11 cellular contexts compared by ENCODE assay signal in the genomic region with DNA sequence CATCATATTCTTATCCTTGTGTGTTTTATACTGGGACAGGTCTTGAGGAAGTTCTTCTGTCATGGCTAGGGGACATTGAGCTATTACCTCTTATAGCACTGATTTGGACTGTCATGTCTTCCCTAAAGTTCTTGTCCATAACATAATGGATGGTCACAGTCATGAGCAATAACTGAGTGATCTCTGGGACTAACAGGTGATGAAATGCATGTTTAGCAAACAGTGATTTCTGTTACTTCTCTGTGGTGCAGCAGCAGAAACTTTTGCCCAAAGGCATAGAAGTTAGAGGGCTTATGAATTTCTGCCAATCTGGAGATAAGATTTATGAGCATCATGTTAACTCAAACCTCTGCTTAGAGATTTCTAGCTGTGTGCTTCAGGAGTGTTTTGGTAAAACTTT.
"Had no signal": no experiment of that assay in that cellular context is flagged by ENCODE, and none has a peak within 500 bp of the region (broad histone marks: within the 10 kb centered on the region; RNA-seq: fewer than 3 reads in every experiment).

No MANE protein-coding gene starts in this region.

- H3K4me3 ChIP-seq: ascending aorta, thyroid gland had no signal

- DNase-seq: activated CD4-positive, alpha-beta memory T cell treated with anti-CD3 and anti-CD28 coated beads for 36 hours; activated gamma-delta T cell treated with Interleukin-2 at 50 U/mL for 16 hours; activated T-cell treated with anti-CD3 and anti-CD28 coated beads, Interleukin-2, amount 50 U/mL, for 48 hours; left cardiac atrium; naive thymus-derived CD4-positive, alpha-beta T cell; stimulated activated CD4-positive, alpha-beta T cell treated with anti-CD3 and anti-CD28 coated beads, Interleukin-15, amount 100 ng/mL, for 24 hours; T1000; thyroid gland had no signal

- H3K27ac Mint-ChIP-seq: activated CD4-positive, alpha-beta memory T cell treated with anti-CD3 and anti-CD28 coated beads for 36 hours had no signal

- H3K9me3 ChIP-seq: ascending aorta, thyroid gland had no signal

- H3K9me3 Mint-ChIP-seq: activated CD4-positive, alpha-beta memory T cell treated with anti-CD3 and anti-CD28 coated beads for 36 hours; naive thymus-derived CD4-positive, alpha-beta T cell had no signal

- H3K27me3 ChIP-seq: ascending aorta, thyroid gland had no signal

- ATAC-seq: esophagus mucosa; left cardiac atrium; naive thymus-derived CD4-positive, alpha-beta T cell had no signal

- H3K36me3 ChIP-seq: ascending aorta, thyroid gland had no signal

- FAIRE-seq: endometrium had no signal

- H3K27ac ChIP-seq: ascending aorta, thyroid gland had no signal

- H3K4me3 Mint-ChIP-seq: activated CD4-positive, alpha-beta memory T cell treated with anti-CD3 and anti-CD28 coated beads for 36 hours had no signal

- H3K27me3 Mint-ChIP-seq: activated CD4-positive, alpha-beta memory T cell treated with anti-CD3 and anti-CD28 coated beads for 36 hours; naive thymus-derived CD4-positive, alpha-beta T cell had no signal
